18 cellular contexts compared by ENCODE assay signal in genomic region chr9:135956798-135957166, GRCh38.
"Had no signal": no experiment of that assay in that cellular context is flagged by ENCODE, and none has a peak within 500 bp of the region (broad histone marks: within the 10 kb centered on the region; RNA-seq: fewer than 3 reads in every experiment).

No MANE protein-coding gene starts in this region.

- ATAC-seq: left lung; naive thymus-derived CD4-positive, alpha-beta T cell; stimulated activated effector memory CD8-positive, alpha-beta T cell treated with anti-CD3 and anti-CD28 coated beads, Interleukin-12 subunit alpha, Interleukin-12 subunit beta, amount 100 ng/mL, for 72 hours; stimulated activated naive CD8-positive, alpha-beta T cell treated with anti-CD3 and anti-CD28 coated beads, Interleukin-15, Interleukin-2, amounts not matched to agents 100 U/mL and 50 U/mL, for 24 hours had no signal

- H3K9me3 Mint-ChIP-seq: nephron progenitor cell; stimulated activated effector memory CD8-positive, alpha-beta T cell treated with anti-CD3 and anti-CD28 coated beads, Interleukin-12 subunit alpha, Interleukin-12 subunit beta, amount 100 ng/mL, for 72 hours; type B pancreatic cell had no signal

- DNase-seq: cerebellar nuclear complex; dermis blood vessel endothelial cell; esophagus squamous epithelium; foreskin fibroblast; left lung; mesendoderm; naive thymus-derived CD4-positive, alpha-beta T cell; nephron progenitor cell; stimulated activated CD4-positive, alpha-beta T cell treated with anti-CD3 and anti-CD28 coated beads, Interleukin-4, amount 100 ng/mL, for 1 hour; stimulated activated CD8-positive, alpha-beta memory T cell treated with anti-CD3 and anti-CD28 coated beads, Interleukin-4, amount 100 ng/mL, for 48 hours; stimulated activated naive CD8-positive, alpha-beta T cell treated with anti-CD3 and anti-CD28 coated beads, Interleukin-15, Interleukin-2, amounts not matched to agents 100 U/mL and 50 U/mL, for 24 hours; thyroid gland had no signal

- H3K4me3 Mint-ChIP-seq: naive thymus-derived CD4-positive, alpha-beta T cell; nephron progenitor cell; stimulated activated effector memory CD8-positive, alpha-beta T cell treated with anti-CD3 and anti-CD28 coated beads, Interleukin-12 subunit alpha, Interleukin-12 subunit beta, amount 100 ng/mL, for 72 hours; type B pancreatic cell had no signal

- H3K27ac Mint-ChIP-seq: stimulated activated effector memory CD8-positive, alpha-beta T cell treated with anti-CD3 and anti-CD28 coated beads, Interleukin-12 subunit alpha, Interleukin-12 subunit beta, amount 100 ng/mL, for 72 hours; type B pancreatic cell had no signal

- H3K4me3 ChIP-seq: esophagus squamous epithelium, hepatocyte, left lung, lung, suprapubic skin, thyroid gland had no signal

- H2AFZ ChIP-seq: hepatocyte had no signal

- H3K4me2 ChIP-seq: hepatocyte had no signal

- H3K27me3 Mint-ChIP-seq: naive thymus-derived CD4-positive, alpha-beta T cell; type B pancreatic cell had no signal

- H3K27ac ChIP-seq: esophagus squamous epithelium, hepatocyte, left lung, neutrophil, suprapubic skin, thyroid gland had no signal

- H3K27me3 ChIP-seq: esophagus squamous epithelium, hepatocyte, left lung, neutrophil, suprapubic skin, thyroid gland had no signal

- H3K9me3 ChIP-seq: esophagus squamous epithelium, left lung, neutrophil, suprapubic skin, thyroid gland had no signal
